Comparison of ENCODE assay signal across 8 cellular contexts in the genomic region with DNA sequence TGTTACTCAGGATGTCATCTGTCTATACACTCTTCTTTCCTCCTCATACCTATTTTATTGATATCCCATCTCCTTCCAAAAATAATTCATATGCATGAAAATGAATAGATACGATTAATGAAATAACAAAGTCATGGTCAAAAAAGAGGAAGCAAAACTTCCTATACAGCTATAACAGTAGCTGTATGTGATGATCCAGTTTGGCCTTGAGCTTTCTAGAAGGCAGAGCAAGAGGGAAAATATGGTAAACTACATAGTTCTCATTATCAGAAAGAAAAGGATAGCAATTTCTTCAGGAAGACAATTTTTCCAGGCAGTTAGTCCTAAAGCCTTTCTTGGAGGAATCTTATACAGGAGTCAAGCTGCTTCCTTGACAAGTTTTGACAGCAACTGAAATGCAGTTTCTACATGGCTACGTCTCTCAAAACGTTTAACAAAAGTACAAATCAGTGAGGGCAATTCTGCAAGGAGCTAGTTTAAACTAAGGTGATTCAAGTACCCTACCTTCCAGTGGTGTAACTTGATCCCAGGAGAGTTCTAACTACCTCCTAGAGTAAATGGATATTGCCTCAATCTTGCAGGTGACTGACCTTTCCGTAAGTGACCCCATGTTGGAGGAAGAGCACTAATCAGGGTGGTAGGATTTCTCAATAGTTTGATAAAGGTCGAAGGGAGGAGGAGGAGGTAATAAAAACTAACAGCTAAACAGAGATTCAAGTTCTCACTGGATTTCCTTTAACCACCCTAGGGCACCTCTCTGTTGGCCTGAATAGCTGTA. TPM values are rescaled to one million over a fixed set of nuclear protein-coding genes. Genes with fewer than 3 reads are reported as not detected.
DNase-seq lines count a peak whose midpoint lies in the region; ATAC-seq and TF ChIP-seq lines count a peak whose summit lies in the region.

No MANE protein-coding gene starts in this region.

- CTCF ChIA-PET in activated CD4-positive, alpha-beta T cell treated with anti-CD3 and anti-CD28 coated beads for 36 hours (lab: Charles Lee), result interaction anchor here (0.6 to 1.6 kb wide), 8 partner anchors 14 to 202 kb away, joined by 3 to 7 read pairs (median 4); a partner anchor contains a TSS
- CTCF ChIA-PET in RWPE1 (lab: Yijun Ruan, JAX), result interaction anchor here (0.6 kb wide), 1 partner anchor 214 kb away, joined by 3 read pairs; no protein-coding TSS in a partner anchor

- peak overlapping the region; percentile 79 for H3K4me3 ChIP-seq in fibroblast of villous mesenchyme (ENCODE audit: low read depth, low read length)

- POLR2A ChIA-PET in activated CD4-positive, alpha-beta T cell treated with anti-CD3 and anti-CD28 coated beads for 36 hours (lab: Charles Lee), result interaction anchor here (1.2 kb wide), 1 partner anchor 21 kb away, joined by 3 read pairs; a partner anchor contains a TSS
- POLR2A ChIA-PET in RWPE1 (lab: Yijun Ruan, JAX; ENCODE audit: low non-redundant PET), result no interaction called here

- DNase-seq in activated CD4-positive, alpha-beta T cell treated with anti-CD3 and anti-CD28 coated beads for 36 hours, result no peak
- no peak for DNase-seq in activated CD4-positive, alpha-beta T cell treated with anti-CD3 and anti-CD28 coated beads for 1 hour
- no peak for DNase-seq in RWPE1 (ENCODE audit: low spot score)
- no peak for DNase-seq in fibroblast of villous mesenchyme (ENCODE audit: low read depth)
- no peak for DNase-seq in OCI-M2 (lab: John Stamatoyannopoulos, UW; ENCODE audit: unreplicated experiment)
- DNase-seq in SW480 (ENCODE audit: low spot score), result no peak
- DNase-seq in NCI-H128 (lab: John Stamatoyannopoulos, UW; ENCODE audit: unreplicated experiment), result no peak

- H3K9me3 Mint-ChIP-seq in activated CD4-positive, alpha-beta T cell treated with anti-CD3 and anti-CD28 coated beads for 36 hours (ENCODE audit: low read depth), result no peaks in the 10 kb centered on the region
- no peaks in the 10 kb centered on the region for H3K9me3 Mint-ChIP-seq in stimulated activated memory B cell treated with anti-CD40 and anti-IgM and Interleukin-4, amounts not matched to agents 10 μg/mL and 1 μg/mL and 100 μg/mL, for 72 hours

- H3K27ac ChIP-seq in RWPE1, result peak overlapping the region; percentile 95

- ATAC-seq in activated CD4-positive, alpha-beta T cell treated with anti-CD3 and anti-CD28 coated beads for 36 hours, result no peak
- no peak for ATAC-seq in stimulated activated memory B cell treated with anti-CD40 and anti-IgM and Interleukin-4, amounts not matched to agents 10 μg/mL and 1 μg/mL and 100 μg/mL, for 72 hours

- peak overlapping the region; percentile 89 for H3K4me3 Mint-ChIP-seq in activated CD4-positive, alpha-beta T cell treated with anti-CD3 and anti-CD28 coated beads for 36 hours
- H3K4me3 Mint-ChIP-seq in stimulated activated memory B cell treated with anti-CD40 and anti-IgM and Interleukin-4, amounts not matched to agents 10 μg/mL and 1 μg/mL and 100 μg/mL, for 72 hours, result peak overlapping the region; percentile 94

- H3K4me1 Mint-ChIP-seq in activated CD4-positive, alpha-beta T cell treated with anti-CD3 and anti-CD28 coated beads for 36 hours, result peaks cover 21% of the 10 kb centered on the region
- peaks cover 27% of the 10 kb centered on the region for H3K4me1 Mint-ChIP-seq in stimulated activated memory B cell treated with anti-CD40 and anti-IgM and Interleukin-4, amounts not matched to agents 10 μg/mL and 1 μg/mL and 100 μg/mL, for 72 hours

- H3K27ac Mint-ChIP-seq in activated CD4-positive, alpha-beta T cell treated with anti-CD3 and anti-CD28 coated beads for 36 hours, result peak overlapping the region; percentile 98
- peak overlapping the region; percentile 93 for H3K27ac Mint-ChIP-seq in stimulated activated memory B cell treated with anti-CD40 and anti-IgM and Interleukin-4, amounts not matched to agents 10 μg/mL and 1 μg/mL and 100 μg/mL, for 72 hours

- no peak for TF ChIP-seq CTCF in RWPE1 (conservative IDR thresholded peaks at IDR 0.05; ENCODE audit: low read depth)
- no peak for TF ChIP-seq CTCF in fibroblast of villous mesenchyme (IDR thresholded peaks at IDR 0.05; ENCODE audit: insufficient read depth, low read depth, low read length)

- peaks cover 25% of the 10 kb centered on the region for H3K36me3 Mint-ChIP-seq in activated CD4-positive, alpha-beta T cell treated with anti-CD3 and anti-CD28 coated beads for 36 hours (ENCODE audit: low read depth)
- H3K36me3 Mint-ChIP-seq in stimulated activated memory B cell treated with anti-CD40 and anti-IgM and Interleukin-4, amounts not matched to agents 10 μg/mL and 1 μg/mL and 100 μg/mL, for 72 hours, result peaks cover under 1% of the 10 kb centered on the region

- intact Hi-C loops in activated CD4-positive, alpha-beta T cell treated with anti-CD3 and anti-CD28 coated beads for 36 hours (cut with DNase I, micrococcal nuclease), result loop anchor here in 1 of 2 experiments (2.0 kb wide), 2 partner anchors 27 to 49 kb away; a partner anchor contains a TSS

- no peaks in the 10 kb centered on the region for H3K27me3 Mint-ChIP-seq in activated CD4-positive, alpha-beta T cell treated with anti-CD3 and anti-CD28 coated beads for 36 hours
- H3K27me3 Mint-ChIP-seq in stimulated activated memory B cell treated with anti-CD40 and anti-IgM and Interleukin-4, amounts not matched to agents 10 μg/mL and 1 μg/mL and 100 μg/mL, for 72 hours, result no peaks in the 10 kb centered on the region

RNA-seq across cellular contexts. Expression of a gene that starts 1.0 kb away (rescaled TPM):
- 100 to 1,000 TPM; 142 to 165 TPM for total RNA-seq in activated CD4-positive, alpha-beta T cell treated with anti-CD3 and anti-CD28 coated beads for 36 hours
- 21.9 and 38.4 TPM in 2 replicates for total RNA-seq in fibroblast of villous mesenchyme

RNA-seq across cellular contexts. Expression of a gene that starts 16.2 kb away (rescaled TPM):
- total RNA-seq in activated CD4-positive, alpha-beta T cell treated with anti-CD3 and anti-CD28 coated beads for 36 hours, result 10 to 100 TPM; 17.6 to 21.4 TPM
- total RNA-seq in fibroblast of villous mesenchyme, result 4.8 and 5.6 TPM in 2 replicates

RNA-seq across cellular contexts. Expression of a gene that starts 21.1 kb away (rescaled TPM):
- total RNA-seq in activated CD4-positive, alpha-beta T cell treated with anti-CD3 and anti-CD28 coated beads for 36 hours, result 100 to 1,000 TPM; 131 to 133 TPM
- 28.9 and 41.6 TPM in 2 replicates for total RNA-seq in fibroblast of villous mesenchyme

RNA-seq across cellular contexts. Expression of a gene that starts 26.5 kb away (rescaled TPM):
- total RNA-seq in activated CD4-positive, alpha-beta T cell treated with anti-CD3 and anti-CD28 coated beads for 36 hours, result 10 to 100 TPM; 38.7 to 41.4 TPM
- total RNA-seq in fibroblast of villous mesenchyme, result 48.3 and 52.7 TPM in 2 replicates

RNA-seq across cellular contexts. Expression of a gene that starts 45.4 kb away (rescaled TPM):
- 10 to 100 TPM; 35.9 to 48.7 TPM for total RNA-seq in activated CD4-positive, alpha-beta T cell treated with anti-CD3 and anti-CD28 coated beads for 36 hours
- total RNA-seq in fibroblast of villous mesenchyme, result 19.6 and 21.6 TPM in 2 replicates
